ENCODE assay signal across 13 cellular contexts in the genomic region with DNA sequence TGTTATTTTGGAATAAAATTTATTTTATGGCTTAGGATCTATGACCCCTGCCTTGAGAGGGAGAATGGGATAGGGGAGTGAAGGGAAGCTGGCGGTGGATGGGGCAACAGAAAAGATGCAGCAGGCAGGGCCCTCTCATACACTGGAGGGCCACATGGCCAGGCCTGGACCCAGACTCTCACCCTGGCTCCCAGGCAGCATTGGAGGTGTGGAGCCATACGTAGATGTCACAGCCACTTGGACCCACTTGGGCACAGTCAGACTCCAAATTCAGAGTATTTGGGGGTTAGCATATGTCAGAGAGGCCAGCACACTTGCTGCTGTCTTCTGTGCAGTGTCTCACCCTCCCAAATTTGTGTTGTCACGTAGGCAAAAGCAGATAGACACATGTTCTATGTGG. TPM values are rescaled to one million over a fixed set of nuclear protein-coding genes. Genes with fewer than 3 reads are reported as not detected.
DNase-seq lines count a peak whose midpoint lies in the region; ATAC-seq, FAIRE-seq and TF ChIP-seq lines count a peak whose summit lies in the region.
"Had no signal": no experiment of that assay in that cellular context is flagged by ENCODE, and none has a peak within 500 bp of the region (broad histone marks: within the 10 kb centered on the region; RNA-seq: fewer than 3 reads in every experiment).

No MANE protein-coding gene starts in this region.

- H3K9ac ChIP-seq in kidney (ENCODE audit: low read length in 2 of 2), result no peak overlapping the region

- intact Hi-C loops in kidney (cut with DNase I), result no loop called here

- DNase-seq in activated naive CD4-positive, alpha-beta T cell treated with anti-CD3 and anti-CD28 coated beads, Interleukin-2, amount 10 ng/mL, durations not matched to agents 7 days and 5 days, result no peak
- DNase-seq in activated naive CD4-positive, alpha-beta T cell (lab: John Stamatoyannopoulos, UW), result no peak
- DNase-seq in activated CD8-positive, alpha-beta T cell treated with anti-CD3 and anti-CD28 coated beads, Interleukin-2, amount 10 ng/mL, durations not matched to agents 7 days and 5 days, result no peak
- DNase-seq in kidney (peak; percentile 50), type B pancreatic cell (ENCODE audit: extremely low spot score, unreplicated experiment) (no peak), NCI-H1436 treated with DMSO at 0.1 percent for 48 hours (lab: John Stamatoyannopoulos, UW) (no peak), iPS-NIHi7 (ENCODE audit: extremely low spot score) (no peak), NCI-H1417 treated with DMSO at 0.1 percent for 48 hours (lab: John Stamatoyannopoulos, UW) (no peak)
- DNase-seq: activated T-cell treated with anti-CD3 and anti-CD28 coated beads for 4 hours; AML-193; NCI-H524; stimulated activated CD4-positive, alpha-beta T cell treated with anti-CD3 and anti-CD28 coated beads, Interleukin-2, amount 100 ng/mL, for 24 hours; upper lobe of right lung had no signal

- H3K27ac ChIP-seq in kidney (ENCODE audit: low read depth in 2 of 2, low read length in 2 of 2), result no peak overlapping the region

- peak overlapping the region; percentile 82 for H3K27ac Mint-ChIP-seq in activated naive CD4-positive, alpha-beta T cell treated with anti-CD3 and anti-CD28 coated beads, Interleukin-2, amount 10 ng/mL, durations not matched to agents 7 days and 5 days
- peak overlapping the region; percentile 62 for H3K27ac Mint-ChIP-seq in activated CD8-positive, alpha-beta T cell treated with anti-CD3 and anti-CD28 coated beads, Interleukin-2, amount 10 ng/mL, durations not matched to agents 7 days and 5 days
- peak overlapping the region; percentile 97 for H3K27ac Mint-ChIP-seq in type B pancreatic cell

- no peaks in the 10 kb centered on the region for H3K9me3 Mint-ChIP-seq in activated naive CD4-positive, alpha-beta T cell treated with anti-CD3 and anti-CD28 coated beads, Interleukin-2, amount 10 ng/mL, durations not matched to agents 7 days and 5 days
- no peaks in the 10 kb centered on the region for H3K9me3 Mint-ChIP-seq in activated CD8-positive, alpha-beta T cell treated with anti-CD3 and anti-CD28 coated beads, Interleukin-2, amount 10 ng/mL, durations not matched to agents 7 days and 5 days (ENCODE audit: insufficient read depth)
- H3K9me3 Mint-ChIP-seq in type B pancreatic cell, result no peaks in the 10 kb centered on the region

- H3K36me3 ChIP-seq in kidney (ENCODE audit: control insufficient read depth in 1 of 2, insufficient read depth in 2 of 2, low read length in 2 of 2), result peaks cover 16 to 64% of the 10 kb centered on the region in 2 donors

- H3K27me3 Mint-ChIP-seq in activated naive CD4-positive, alpha-beta T cell treated with anti-CD3 and anti-CD28 coated beads, Interleukin-2, amount 10 ng/mL, durations not matched to agents 7 days and 5 days, result no peaks in the 10 kb centered on the region
- no peaks in the 10 kb centered on the region for H3K27me3 Mint-ChIP-seq in activated CD8-positive, alpha-beta T cell treated with anti-CD3 and anti-CD28 coated beads, Interleukin-2, amount 10 ng/mL, durations not matched to agents 7 days and 5 days (ENCODE audit: low read depth)
- H3K27me3 Mint-ChIP-seq in type B pancreatic cell, result no peaks in the 10 kb centered on the region

- H3K4me1 ChIP-seq in kidney (ENCODE audit: control insufficient read depth in 1 of 2, insufficient read depth in 1 of 2, low read depth in 1 of 2, low read length in 2 of 2), result peaks cover 0 to 21% of the 10 kb centered on the region in 2 donors

- no peak for ATAC-seq in activated CD8-positive, alpha-beta T cell treated with anti-CD3 and anti-CD28 coated beads, Interleukin-2, amount 10 ng/mL, durations not matched to agents 7 days and 5 days

- no peak overlapping the region for H3K4me3 Mint-ChIP-seq in activated naive CD4-positive, alpha-beta T cell treated with anti-CD3 and anti-CD28 coated beads, Interleukin-2, amount 10 ng/mL, durations not matched to agents 7 days and 5 days
- H3K4me3 Mint-ChIP-seq in activated CD8-positive, alpha-beta T cell treated with anti-CD3 and anti-CD28 coated beads, Interleukin-2, amount 10 ng/mL, durations not matched to agents 7 days and 5 days, result no peak overlapping the region
- H3K4me3 Mint-ChIP-seq in type B pancreatic cell, result no peak overlapping the region

- no peak overlapping the region for H3K4me3 ChIP-seq in kidney (ENCODE audit: low read length in 2 of 2)
- H3K4me3 ChIP-seq: upper lobe of right lung had no signal

- no peaks in the 10 kb centered on the region for H3K9me3 ChIP-seq in kidney (ENCODE audit: control insufficient read depth in 1 of 2, low read length in 2 of 2)
- H3K9me3 ChIP-seq: upper lobe of right lung had no signal

- peaks cover 55% of the 10 kb centered on the region for H3K36me3 Mint-ChIP-seq in activated naive CD4-positive, alpha-beta T cell treated with anti-CD3 and anti-CD28 coated beads, Interleukin-2, amount 10 ng/mL, durations not matched to agents 7 days and 5 days
- peaks cover 73% of the 10 kb centered on the region for H3K36me3 Mint-ChIP-seq in activated CD8-positive, alpha-beta T cell treated with anti-CD3 and anti-CD28 coated beads, Interleukin-2, amount 10 ng/mL, durations not matched to agents 7 days and 5 days (ENCODE audit: low read depth)
- peaks cover 29% of the 10 kb centered on the region for H3K36me3 Mint-ChIP-seq in type B pancreatic cell

- POLR2A ChIA-PET in activated CD8-positive, alpha-beta T cell treated with anti-CD3 and anti-CD28 coated beads, Interleukin-2, amount 10 ng/mL, durations not matched to agents 7 days and 5 days (lab: Charles Lee), result interaction anchor here (1.3 to 8.0 kb wide), 3 partner anchors 9 to 17 kb away, joined by 4 to 77 read pairs (median 8); partner anchors contain the start of genes NEMP1 and STAT6

- no peak for TF ChIP-seq CTCF in kidney (IDR thresholded peaks at IDR 0.05; ENCODE audit: borderline replicate concordance, extremely low read depth, insufficient read depth)
- no peak for TF ChIP-seq CTCF in type B pancreatic cell (conservative IDR thresholded peaks at IDR 0.05)

- no peak for FAIRE-seq in kidney (lab: Jason Lieb, UNC)

- CTCF ChIA-PET in activated naive CD4-positive, alpha-beta T cell treated with anti-CD3 and anti-CD28 coated beads, Interleukin-2, amount 10 ng/mL, durations not matched to agents 7 days and 5 days (lab: Charles Lee), result interaction anchor here (2.0 to 10.4 kb wide), 2 partner anchors 15 to 26 kb away, joined by 9 to 100 read pairs; partner anchors contain the start of gene STAT6
- CTCF ChIA-PET in activated CD8-positive, alpha-beta T cell treated with anti-CD3 and anti-CD28 coated beads, Interleukin-2, amount 10 ng/mL, durations not matched to agents 7 days and 5 days (lab: Charles Lee), result interaction anchor here (12.4 to 18.4 kb wide), 2 partner anchors 12 to 26 kb away, joined by 190 to 233 read pairs; partner anchors contain the start of gene STAT6

- H3K4me1 Mint-ChIP-seq in activated naive CD4-positive, alpha-beta T cell treated with anti-CD3 and anti-CD28 coated beads, Interleukin-2, amount 10 ng/mL, durations not matched to agents 7 days and 5 days, result peaks cover 64% of the 10 kb centered on the region
- peaks cover 57% of the 10 kb centered on the region for H3K4me1 Mint-ChIP-seq in activated CD8-positive, alpha-beta T cell treated with anti-CD3 and anti-CD28 coated beads, Interleukin-2, amount 10 ng/mL, durations not matched to agents 7 days and 5 days (ENCODE audit: low read depth)
- H3K4me1 Mint-ChIP-seq in type B pancreatic cell (ENCODE audit: unreplicated experiment), result peaks cover 38% of the 10 kb centered on the region

RNA-seq across cellular contexts. Expression of gene NAB2, which starts 6.5 kb away (rescaled TPM):
- 10 to 100 TPM; 12.9 to 13.7 TPM for total RNA-seq in activated CD8-positive, alpha-beta T cell treated with anti-CD3 and anti-CD28 coated beads, Interleukin-2, amount 10 ng/mL, durations not matched to agents 7 days and 5 days
- 28.0 TPM for total RNA-seq in kidney
- 13.9 TPM for polyA plus RNA-seq in kidney (ENCODE audit: insufficient read depth, low read depth, low replicate concordance)
- total RNA-seq in type B pancreatic cell (ENCODE audit: low replicate concordance), result 48.3 and 49.7 TPM in 2 replicates

RNA-seq across cellular contexts. Expression of gene STAT6, which starts 15.7 kb away (rescaled TPM):
- 100 to 1,000 TPM; 189 TPM for total RNA-seq in activated CD8-positive, alpha-beta T cell treated with anti-CD3 and anti-CD28 coated beads, Interleukin-2, amount 10 ng/mL, durations not matched to agents 7 days and 5 days
- 232 TPM for total RNA-seq in kidney
- 74.8 TPM for polyA plus RNA-seq in kidney (ENCODE audit: insufficient read depth, low read depth, low replicate concordance)
- total RNA-seq in type B pancreatic cell (ENCODE audit: low replicate concordance), result 83.4 and 167 TPM in 2 replicates

RNA-seq across cellular contexts. Expression of gene NEMP1, which starts 16.8 kb away (rescaled TPM):
- total RNA-seq in activated CD8-positive, alpha-beta T cell treated with anti-CD3 and anti-CD28 coated beads, Interleukin-2, amount 10 ng/mL, durations not matched to agents 7 days and 5 days, result 10 to 100 TPM; 56.4 to 56.9 TPM
- 10.3 TPM for total RNA-seq in kidney
- 2.1 TPM for polyA plus RNA-seq in kidney (ENCODE audit: insufficient read depth, low read depth, low replicate concordance)
- 17.4 and 32.0 TPM in 2 replicates for total RNA-seq in type B pancreatic cell (ENCODE audit: low replicate concordance)

RNA-seq across cellular contexts. Expression of gene LRP1, which starts 32.8 kb away (rescaled TPM):
- under 1 TPM; 0.39 to 0.40 TPM for total RNA-seq in activated CD8-positive, alpha-beta T cell treated with anti-CD3 and anti-CD28 coated beads, Interleukin-2, amount 10 ng/mL, durations not matched to agents 7 days and 5 days
- 121 TPM for total RNA-seq in kidney
- 18.7 TPM for polyA plus RNA-seq in kidney (ENCODE audit: insufficient read depth, low read depth, low replicate concordance)
- total RNA-seq in type B pancreatic cell (ENCODE audit: low replicate concordance), result 96.4 and 138 TPM in 2 replicates

RNA-seq across cellular contexts. Expression of gene MYO1A, which starts 45.5 kb away (rescaled TPM):
- total RNA-seq in activated CD8-positive, alpha-beta T cell treated with anti-CD3 and anti-CD28 coated beads, Interleukin-2, amount 10 ng/mL, durations not matched to agents 7 days and 5 days, result 1 to 10 TPM; 1.3 to 1.4 TPM
- total RNA-seq in kidney, result 0.25 TPM
- 0.77 TPM for polyA plus RNA-seq in kidney (ENCODE audit: insufficient read depth, low read depth, low replicate concordance)
- total RNA-seq in type B pancreatic cell (ENCODE audit: low replicate concordance), result 4.3 and 19.4 TPM in 2 replicates
